ENCODE assay signal across 18 cellular contexts in genomic region chr3:10137178-10137577, GRCh38. TPM values are rescaled to one million over a fixed set of nuclear protein-coding genes. Genes with fewer than 3 reads are reported as not detected.
DNase-seq lines count a peak whose midpoint lies in the region; ATAC-seq and TF ChIP-seq lines count a peak whose summit lies in the region.
"Had no signal": no experiment of that assay in that cellular context is flagged by ENCODE, and none has a peak within 500 bp of the region (broad histone marks: within the 10 kb centered on the region; RNA-seq: fewer than 3 reads in every experiment).

No MANE protein-coding gene starts in this region.

- no peaks in the 10 kb centered on the region for H3K9me3 ChIP-seq in PC-3 (ENCODE audit: low read length)

- intact Hi-C loops in PC-3 (cut with micrococcal nuclease) = no loop called here

- H3K36me3 ChIP-seq in PC-3 (ENCODE audit: low read depth, low read length) = no peaks in the 10 kb centered on the region

- peaks cover 4% of the 10 kb centered on the region for H3K79me2 ChIP-seq in PC-3 (ENCODE audit: low read length)

- 0 out of 2 replicates have a peak, but pooled peaks cover 4% of the 10 kb centered on the region for H3K4me1 ChIP-seq in PC-3 (ENCODE audit: insufficient read depth, low read length)

- no peak overlapping the region for H3K9ac ChIP-seq in PC-3 (ENCODE audit: low read length)
- H3K9ac ChIP-seq: KMS-11 had no signal

- CTCF ChIA-PET in PC-3 (lab: Charles Lee) = no interaction called here

- no peak overlapping the region for H3K4me2 ChIP-seq in PC-3 (ENCODE audit: low read length)
- H3K4me2 ChIP-seq: KMS-11 had no signal

- TF ChIP-seq CTCF in NB4 (IDR thresholded peaks at IDR 0.05; ENCODE audit: low read depth, low read length) (no peak), PC-3 (conservative IDR thresholded peaks at IDR 0.05; ENCODE audit: low read depth, low read length) (no peak), GM20000 (IDR thresholded peaks at IDR 0.05; ENCODE audit: extremely low read depth, missing control alignments) (no peak)

- H2AFZ ChIP-seq in PC-3 (ENCODE audit: low read length) = no peak overlapping the region

- H4K20me1 ChIP-seq in PC-3 (ENCODE audit: low read length) = no peaks in the 10 kb centered on the region

- DNase-seq in NB4 (ENCODE audit: low read depth) (peak; percentile 15), PC-3 (peak; percentile 15), amniotic epithelial cell (ENCODE audit: low read depth) (peak; percentile 74), kidney tubule cell (ENCODE audit: low spot score) (peak; percentile 51), GM20000 (ENCODE audit: low spot score) (no peak)
- DNase-seq: ACHN, DMS79, NCI-H1105, NCI-H2081, SHP77 treated with DMSO at 0.1 percent for 48 hours had no signal

- TF ChIP-seq POLR2A in NB4 (IDR thresholded peaks at IDR 0.05; ENCODE audit: extremely low read depth, insufficient read length) = no peak

- POLR2A ChIA-PET in PC-3 (lab: Charles Lee; ENCODE audit: unreplicated experiment) = no interaction called here

- H3K27ac ChIP-seq in PC-3 (ENCODE audit: low read length) = no peak overlapping the region
- H3K27ac ChIP-seq: C4-2B, KMS-11 had no signal

- H3F3A ChIP-seq in PC-3 (ENCODE audit: low read length, unreplicated experiment) = no peaks in the 10 kb centered on the region

- H3K4me3 ChIP-seq in NB4 (ENCODE audit: low read depth, low read length) = no peak overlapping the region
- no peak overlapping the region for H3K4me3 ChIP-seq in PC-3 (ENCODE audit: low read length)

- H3K27me3 ChIP-seq in PC-3 (ENCODE audit: low read length) = no peaks in the 10 kb centered on the region

- no TSS peak for BruUV-seq in PC-3 (replicated peaks; lab: Mats Ljungman, UMichigan)

- ATAC-seq in PC-3 (no peak), HG02885 (IDR thresholded peaks at IDR 0.05; ENCODE audit: poor library complexity, unreplicated experiment) (no peak), HG02981 (IDR thresholded peaks at IDR 0.05; ENCODE audit: unreplicated experiment) (no peak)

- no peaks in the 10 kb centered on the region for H3K9me2 ChIP-seq in PC-3 (replicated peaks; ENCODE audit: low read length)

RNA-seq across cellular contexts. Expression of gene VHL, which starts 4.4 kb away (rescaled TPM):
- total RNA-seq in PC-3 (2014; rRNA removed) = 45.0 and 51.5 TPM in 2 replicates

RNA-seq across cellular contexts. Expression of gene BRK1, which starts 21.7 kb away (rescaled TPM):
- total RNA-seq in PC-3 (2014; rRNA removed) = 110 and 140 TPM in 2 replicates

RNA-seq across cellular contexts. Expression of gene IRAK2, which starts 27.5 kb away (rescaled TPM):
- total RNA-seq in PC-3 (2014; rRNA removed) = 4.7 and 5.5 TPM in 2 replicates

RNA-seq across cellular contexts. Expression of gene FANCD2OS, which starts 29.1 kb away (rescaled TPM):
- not detected in 2 replicates for total RNA-seq in PC-3 (2014; rRNA removed)
- total RNA-seq: H4, M059J, NCI-H460, RPMI7951 had no signal
